Comparison of ENCODE assay signal across 1 cellular context in the genomic region with DNA sequence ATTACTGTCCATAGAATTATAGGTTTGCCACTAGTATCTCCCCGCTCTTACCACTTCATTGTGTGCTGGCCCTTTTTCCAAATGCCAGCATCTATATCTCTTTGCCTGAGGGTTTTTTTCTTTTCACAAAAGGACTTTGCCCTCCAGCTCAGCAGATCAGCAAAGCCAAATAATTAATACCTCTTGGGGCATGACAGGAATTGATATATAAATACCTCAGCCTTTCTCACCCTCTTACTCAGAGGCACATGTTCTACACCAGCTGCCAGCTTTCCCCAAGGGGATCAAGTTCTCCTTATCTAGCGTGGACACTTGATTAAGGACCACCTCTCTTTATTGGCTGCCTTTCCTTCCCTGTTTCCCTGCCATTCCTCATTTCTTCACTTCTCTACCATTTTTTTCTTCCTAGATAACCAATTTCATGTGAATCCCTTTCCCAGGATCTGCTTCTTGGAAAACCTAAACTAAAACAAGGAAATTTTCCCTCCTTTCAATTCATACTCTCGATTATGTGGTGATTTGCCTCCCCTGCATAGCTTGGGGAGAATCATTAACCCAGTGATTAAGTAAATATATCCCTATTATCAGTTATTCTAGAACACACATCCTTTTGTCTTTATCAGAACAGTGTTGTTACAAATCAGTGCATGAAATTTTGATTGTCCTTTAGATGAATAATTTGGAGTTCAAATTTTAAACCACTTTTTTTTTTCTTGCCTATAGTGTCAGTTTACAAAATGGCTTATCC.
TF ChIP-seq lines count a peak whose summit lies in the region.

No MANE protein-coding gene starts in this region.

TF ChIP-seq in SK-N-SH, 30 proteins besides CTCF, POLR2A, EP300 and RAD21 (continued from another document):
- TF ChIP-seq, protein P1, sequence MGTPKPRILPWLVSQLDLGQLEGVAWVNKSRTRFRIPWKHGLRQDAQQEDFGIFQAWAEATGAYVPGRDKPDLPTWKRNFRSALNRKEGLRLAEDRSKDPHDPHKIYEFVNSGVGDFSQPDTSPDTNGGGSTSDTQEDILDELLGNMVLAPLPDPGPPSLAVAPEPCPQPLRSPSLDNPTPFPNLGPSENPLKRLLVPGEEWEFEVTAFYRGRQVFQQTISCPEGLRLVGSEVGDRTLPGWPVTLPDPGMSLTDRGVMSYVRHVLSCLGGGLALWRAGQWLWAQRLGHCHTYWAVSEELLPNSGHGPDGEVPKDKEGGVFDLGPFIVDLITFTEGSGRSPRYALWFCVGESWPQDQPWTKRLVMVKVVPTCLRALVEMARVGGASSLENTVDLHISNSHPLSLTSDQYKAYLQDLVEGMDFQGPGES (IDR thresholded peaks at IDR 0.05; ENCODE audit: low read depth, low read length), result no peak
- TF ChIP-seq SIN3A (IDR thresholded peaks at IDR 0.05; ENCODE audit: borderline replicate concordance, low read depth, low read length), result no peak
TF ChIP-seq in SK-N-SH: peak in this region for 0.
